ENCODE assay signal across 9 cellular contexts in the genomic region with DNA sequence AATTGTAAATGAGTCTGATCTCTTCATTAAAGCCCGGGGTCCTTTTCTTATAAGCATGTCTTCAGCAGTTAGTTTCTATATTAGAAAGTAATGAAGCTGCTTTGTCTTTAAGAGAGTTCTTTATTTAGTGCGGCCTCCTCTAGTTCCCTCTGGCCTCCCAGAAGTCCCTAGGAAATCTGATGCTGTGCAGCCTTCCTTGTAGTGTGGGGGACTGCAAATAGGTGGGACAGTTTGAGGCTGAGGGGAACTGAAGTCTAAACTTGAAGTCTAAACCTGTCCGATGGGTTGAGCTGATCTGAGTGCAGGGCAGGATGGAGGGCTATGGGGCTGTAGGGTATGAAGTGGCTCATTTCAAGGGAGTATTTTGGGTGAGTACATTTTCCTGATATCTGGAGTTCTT. TPM values are rescaled to one million over a fixed set of nuclear protein-coding genes. Genes with fewer than 3 reads are reported as not detected.
DNase-seq lines count a peak whose midpoint lies in the region; ATAC-seq and TF ChIP-seq lines count a peak whose summit lies in the region.
"Had no signal": no experiment of that assay in that cellular context is flagged by ENCODE, and none has a peak within 500 bp of the region (broad histone marks: within the 10 kb centered on the region; RNA-seq: fewer than 3 reads in every experiment).

No MANE protein-coding gene starts in this region.

- H3K36me3 ChIP-seq in H7 (replicated peaks; ENCODE audit: control insufficient read depth, insufficient read depth, low read length), result no peaks in the 10 kb centered on the region; the same call in 1 of the 2 replicates

- TF ChIP-seq CTCF in VCaP (conservative IDR thresholded peaks at IDR 0.05), result no peak
- no peak for TF ChIP-seq CTCF in glutamatergic neuron (IDR thresholded peaks at IDR 0.05; ENCODE audit: partially characterized antibody, unreplicated experiment)

- ATAC-seq in HG02870 (IDR thresholded peaks at IDR 0.05; ENCODE audit: unreplicated experiment), result no peak

- DNase-seq in H7, result no peak
- no peak for DNase-seq in glutamatergic neuron
- DNase-seq in skeletal muscle cell (ENCODE audit: low read depth), result no peak
- DNase-seq in NCI-H1092 treated with DMSO at 0.1 percent for 48 hours (lab: John Stamatoyannopoulos, UW), result no peak
- DNase-seq in RPMI8226, result no peak
- DNase-seq in HEK293T (ENCODE audit: extremely low spot score), result no peak
- DNase-seq: occipital lobe had no signal

- H3K4me1 Mint-ChIP-seq in glutamatergic neuron (ENCODE audit: low read depth, unreplicated experiment), result peaks cover 36% of the 10 kb centered on the region

- H3K4me3 Mint-ChIP-seq in glutamatergic neuron (ENCODE audit: unreplicated experiment), result peak overlapping the region; percentile 99

- H3K9me3 Mint-ChIP-seq in glutamatergic neuron (ENCODE audit: unreplicated experiment), result peaks cover 10% of the 10 kb centered on the region

- CTCF ChIA-PET in HEK293T (lab: Yijun Ruan, JAX), result interaction anchor here (0.6 to 3.0 kb wide), 6 partner anchors 8 to 58 kb away, joined by 3 to 22 read pairs (median 14); no protein-coding TSS in a partner anchor

- H3K27ac ChIP-seq in VCaP, result peak overlapping the region; percentile 99

- peaks cover 16% of the 10 kb centered on the region for H3K27me3 Mint-ChIP-seq in glutamatergic neuron (ENCODE audit: unreplicated experiment)

- peak overlapping the region; percentile 88 for H3K27ac Mint-ChIP-seq in glutamatergic neuron (ENCODE audit: unreplicated experiment)

- no peaks in the 10 kb centered on the region for H3K36me3 Mint-ChIP-seq in glutamatergic neuron (ENCODE audit: unreplicated experiment)

- H3K4me3 ChIP-seq in H7 (ENCODE audit: insufficient read depth, low read depth, low read length), result peak overlapping the region; percentile 76
- peak overlapping the region; percentile 89 for H3K4me3 ChIP-seq in skeletal muscle cell (ENCODE audit: low read depth, low read length)

- H3K27me3 ChIP-seq in H7 (ENCODE audit: control insufficient read depth, insufficient read depth, low read length), result no peaks in the 10 kb centered on the region

- POLR2A ChIA-PET in HEK293T (lab: Yijun Ruan, JAX), result interaction anchor here (1.1 to 4.4 kb wide), 5 partner anchors 8 to 68 kb away, joined by 3 to 38 read pairs (median 5); a partner anchor contains a TSS

TF ChIP-seq in HEK293T, 16 proteins besides CTCF, POLR2A, EP300 and RAD21:
- TF ChIP-seq SUZ12 (IDR thresholded peaks at IDR 0.05), result no peak
- TF ChIP-seq NFRKB (IDR thresholded peaks at IDR 0.05), result no peak
- TF ChIP-seq FOXK2 (IDR thresholded peaks at IDR 0.05), result no peak
- TF ChIP-seq CTBP1 (IDR thresholded peaks at IDR 0.05; ENCODE audit: borderline replicate concordance), result no peak
TF ChIP-seq in HEK293T: peak in this region for 0.

RNA-seq across cellular contexts. Expression of a gene that starts 1.4 kb away (rescaled TPM):
- 127 and 136 TPM in 2 replicates for total RNA-seq in H7 (2014; rRNA removed; shearing (Covaris generic))
- total RNA-seq in glutamatergic neuron (ENCODE audit: unreplicated experiment), result 192 TPM

RNA-seq across cellular contexts. Expression of a gene that starts 52.4 kb away (rescaled TPM):
- total RNA-seq in H7 (2014; rRNA removed; shearing (Covaris generic)), result 72.9 and 85.4 TPM in 2 replicates
- total RNA-seq in glutamatergic neuron (ENCODE audit: unreplicated experiment), result 86.6 TPM
